Comparison of ENCODE assay signal across 8 cellular contexts in the genomic region with DNA sequence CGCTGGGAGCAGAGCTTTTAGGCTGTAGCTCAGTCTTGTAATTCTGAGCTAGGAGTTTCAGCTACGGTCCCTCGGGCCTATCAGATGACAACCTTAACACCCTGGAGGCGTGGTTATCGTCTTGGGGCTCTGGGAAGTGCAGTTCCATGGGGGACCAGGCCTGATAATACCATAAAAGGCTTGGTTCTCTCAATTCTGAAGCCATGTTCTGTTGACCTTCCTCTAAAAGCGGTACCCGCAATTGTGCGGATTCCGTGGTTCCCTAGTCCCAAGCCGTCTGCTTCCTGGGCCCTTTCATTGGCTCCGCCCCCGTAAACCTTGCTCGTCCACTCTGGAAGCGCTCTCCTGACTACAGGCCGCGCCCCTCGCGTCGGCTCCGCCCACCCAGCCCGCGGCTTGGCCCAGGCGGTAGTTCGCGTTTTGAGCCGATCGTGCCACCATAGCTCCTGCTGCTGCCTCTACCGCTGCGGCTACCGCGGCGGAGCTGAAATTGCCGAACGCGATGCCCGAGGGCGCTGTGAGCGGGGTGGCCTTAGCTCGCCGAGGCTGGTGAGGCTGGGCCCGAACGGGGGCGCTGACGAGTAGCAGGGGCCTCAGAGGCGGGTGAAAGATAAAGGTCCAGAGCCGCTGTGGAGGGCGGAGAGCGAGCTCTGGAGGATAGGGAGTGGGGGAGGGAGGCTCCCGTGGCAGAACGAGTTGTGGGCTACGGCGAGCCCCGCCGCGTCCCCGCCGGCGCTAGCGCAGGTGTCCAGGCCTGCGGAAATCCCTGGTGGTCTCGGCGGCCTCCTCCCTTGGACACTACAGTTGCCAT. TPM values are rescaled to one million over a fixed set of nuclear protein-coding genes. Genes with fewer than 3 reads are reported as not detected.
A peak's percentile ranks its signal among the peaks of the same experiment; 100 is the strongest.
DNase-seq lines count a peak whose midpoint lies in the region; ATAC-seq and FAIRE-seq lines count a peak whose summit lies in the region.

A gene with protein sequence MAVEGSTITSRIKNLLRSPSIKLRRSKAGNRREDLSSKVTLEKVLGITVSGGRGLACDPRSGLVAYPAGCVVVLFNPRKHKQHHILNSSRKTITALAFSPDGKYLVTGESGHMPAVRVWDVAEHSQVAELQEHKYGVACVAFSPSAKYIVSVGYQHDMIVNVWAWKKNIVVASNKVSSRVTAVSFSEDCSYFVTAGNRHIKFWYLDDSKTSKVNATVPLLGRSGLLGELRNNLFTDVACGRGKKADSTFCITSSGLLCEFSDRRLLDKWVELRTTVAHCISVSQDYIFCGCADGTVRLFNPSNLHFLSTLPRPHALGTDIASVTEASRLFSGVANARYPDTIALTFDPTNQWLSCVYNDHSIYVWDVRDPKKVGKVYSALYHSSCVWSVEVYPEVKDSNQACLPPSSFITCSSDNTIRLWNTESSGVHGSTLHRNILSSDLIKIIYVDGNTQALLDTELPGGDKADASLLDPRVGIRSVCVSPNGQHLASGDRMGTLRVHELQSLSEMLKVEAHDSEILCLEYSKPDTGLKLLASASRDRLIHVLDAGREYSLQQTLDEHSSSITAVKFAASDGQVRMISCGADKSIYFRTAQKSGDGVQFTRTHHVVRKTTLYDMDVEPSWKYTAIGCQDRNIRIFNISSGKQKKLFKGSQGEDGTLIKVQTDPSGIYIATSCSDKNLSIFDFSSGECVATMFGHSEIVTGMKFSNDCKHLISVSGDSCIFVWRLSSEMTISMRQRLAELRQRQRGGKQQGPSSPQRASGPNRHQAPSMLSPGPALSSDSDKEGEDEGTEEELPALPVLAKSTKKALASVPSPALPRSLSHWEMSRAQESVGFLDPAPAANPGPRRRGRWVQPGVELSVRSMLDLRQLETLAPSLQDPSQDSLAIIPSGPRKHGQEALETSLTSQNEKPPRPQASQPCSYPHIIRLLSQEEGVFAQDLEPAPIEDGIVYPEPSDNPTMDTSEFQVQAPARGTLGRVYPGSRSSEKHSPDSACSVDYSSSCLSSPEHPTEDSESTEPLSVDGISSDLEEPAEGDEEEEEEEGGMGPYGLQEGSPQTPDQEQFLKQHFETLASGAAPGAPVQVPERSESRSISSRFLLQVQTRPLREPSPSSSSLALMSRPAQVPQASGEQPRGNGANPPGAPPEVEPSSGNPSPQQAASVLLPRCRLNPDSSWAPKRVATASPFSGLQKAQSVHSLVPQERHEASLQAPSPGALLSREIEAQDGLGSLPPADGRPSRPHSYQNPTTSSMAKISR (N-terminal part only) (plus strand): TSS at position 423 of the 811 bp plus-strand sequence. CDS start 792 bp downstream, outside the sequence.

- peaks cover 30% of the 10 kb centered on the region for H4K20me1 ChIP-seq in BLaER1

- peak; percentile 68 for ATAC-seq in HG03457 (IDR thresholded peaks at IDR 0.05; ENCODE audit: unreplicated experiment)
- ATAC-seq in activated CD4-positive, alpha-beta T cell treated with anti-CD3 and anti-CD28 coated beads for 36 hours, result peak; percentile 88

- H3K4me3 ChIP-seq in BLaER1, result peak within 1 kb of the TSS; percentile 81

- DNase-seq in GM19239 (ENCODE audit: insufficient read length, low spot score), result peak; percentile 90
- peak; percentile 98 to 99 for DNase-seq in NCI-H524 (lab: John Stamatoyannopoulos, UW)
- DNase-seq in activated CD4-positive, alpha-beta T cell treated with anti-CD3 and anti-CD28 coated beads for 36 hours, result peak; percentile 99
- peak; percentile 99 for DNase-seq in kidney tubule cell (ENCODE audit: low spot score)
- peak; percentile 83 to 98 (median 92) for DNase-seq in stimulated activated CD4-positive, alpha-beta T cell treated with anti-CD3 and anti-CD28 coated beads, Interleukin-1b, Interleukin-23, amount 100 ng/mL, for 24 hours (ENCODE audit: low read depth in 4 of 4, low spot score in 1 of 4)

- H3K4me1 Mint-ChIP-seq in activated CD4-positive, alpha-beta T cell treated with anti-CD3 and anti-CD28 coated beads for 36 hours, result peaks cover 56% of the 10 kb centered on the region

- POLR2A ChIA-PET in activated CD4-positive, alpha-beta T cell treated with anti-CD3 and anti-CD28 coated beads for 36 hours (lab: Charles Lee), result interaction anchor here (0.6 to 1.4 kb wide), 12 partner anchors 53 to 1079 kb away, joined by 3 to 11 read pairs (median 3); a partner anchor contains a TSS

- H3K4me2 ChIP-seq in BLaER1, result peak within 1 kb of the TSS; percentile 93

- H3K9ac ChIP-seq in BLaER1, result peak within 1 kb of the TSS; percentile 88

- 0 out of 2 replicates have a peak, but pooled peaks cover 5% of the 10 kb centered on the region for H3K36me3 ChIP-seq in BLaER1

- no peaks in the 10 kb centered on the region for H3K9me3 Mint-ChIP-seq in activated CD4-positive, alpha-beta T cell treated with anti-CD3 and anti-CD28 coated beads for 36 hours (ENCODE audit: low read depth)

- intact Hi-C loops in activated CD4-positive, alpha-beta T cell treated with anti-CD3 and anti-CD28 coated beads for 36 hours (cut with DNase I, micrococcal nuclease), result loop anchor here (1.0 to 5.0 kb wide), 19 partner anchors 37 to 658 kb away; a partner anchor contains a TSS

- no peaks in the 10 kb centered on the region for H3K27me3 Mint-ChIP-seq in activated CD4-positive, alpha-beta T cell treated with anti-CD3 and anti-CD28 coated beads for 36 hours

- H3K36me3 Mint-ChIP-seq in activated CD4-positive, alpha-beta T cell treated with anti-CD3 and anti-CD28 coated beads for 36 hours (ENCODE audit: low read depth), result no peaks in the 10 kb centered on the region

- H3K27me3 ChIP-seq in BLaER1, result no peaks in the 10 kb centered on the region

- peak within 1 kb of the TSS; percentile 86 for H3K27ac ChIP-seq in BLaER1
- peak within 1 kb of the TSS; percentile 84 for H3K27ac ChIP-seq in cingulate gyrus (ENCODE audit: low read depth, low read length)

- no peaks in the 10 kb centered on the region for H3K9me3 ChIP-seq in BLaER1

- FAIRE-seq in GM19239 (lab: Jason Lieb, UNC), result peak; percentile 96

- H3K27ac Mint-ChIP-seq in activated CD4-positive, alpha-beta T cell treated with anti-CD3 and anti-CD28 coated beads for 36 hours, result peak within 1 kb of the TSS; percentile 84

- CTCF ChIA-PET in activated CD4-positive, alpha-beta T cell treated with anti-CD3 and anti-CD28 coated beads for 36 hours (lab: Charles Lee), result interaction anchor here (0.6 to 8.3 kb wide), 46 partner anchors 9 to 1390 kb away, joined by 3 to 233 read pairs (median 4); a partner anchor contains a TSS

- peak within 1 kb of the TSS; percentile 90 for H3K4me3 Mint-ChIP-seq in activated CD4-positive, alpha-beta T cell treated with anti-CD3 and anti-CD28 coated beads for 36 hours

- peaks cover 56% of the 10 kb centered on the region for H3K4me1 ChIP-seq in BLaER1

RNA-seq across cellular contexts. Expression of the gene that starts here (rescaled TPM):
- 10 to 100 TPM; 16.1 to 19.0 TPM for total RNA-seq in activated CD4-positive, alpha-beta T cell treated with anti-CD3 and anti-CD28 coated beads for 36 hours

Comparison
In these comparisons a context has a peak if more than half of its experiments do, and no peak if none do; other contexts are left out.
1. Peak in every context shown above with its lines: DNase-seq, ATAC-seq, H3K4me3 ChIP-seq and H3K27ac ChIP-seq.